Comparison of ENCODE assay signal across 1 cellular context in genomic region chr6:27144740-27145079, GRCh38.
A peak's percentile ranks its signal among the peaks of the same experiment; 100 is the strongest.
TF ChIP-seq lines count a peak whose summit lies in the region.

No MANE protein-coding gene starts in this region.

TF ChIP-seq in K562, 482 proteins besides CTCF, POLR2A, EP300 and RAD21 (continued from another document and continues in another):
- TF ChIP-seq RREB1 (CRISPR knock-in tag; IDR thresholded peaks at IDR 0.05): no peak
- TF ChIP-seq SREBF2 (CRISPR knock-in tag; IDR thresholded peaks at IDR 0.05): no peak
- no peak for TF ChIP-seq TOE1 (IDR thresholded peaks at IDR 0.05; ENCODE audit: borderline replicate concordance)
- TF ChIP-seq TOE1 (CRISPR knock-in tag; IDR thresholded peaks at IDR 0.05; ENCODE audit: borderline replicate concordance, low read depth): 0 out of 2 replicates have a peak, but pooled peaks have one; percentile 76
- no peak for TF ChIP-seq ZNF347 (CRISPR knock-in tag; IDR thresholded peaks at IDR 0.05; ENCODE audit: low read depth)
- 0 out of 2 replicates have a peak, but pooled peaks have one; percentile 49 for TF ChIP-seq PTBP1 (IDR thresholded peaks at IDR 0.05; ENCODE audit: low read depth, low read length)
- no peak for TF ChIP-seq ZNF24 (IDR thresholded peaks at IDR 0.05)
- TF ChIP-seq HMGXB4 (CRISPR knock-in tag; IDR thresholded peaks at IDR 0.05): no peak
- no peak for TF ChIP-seq BRD4 (IDR thresholded peaks at IDR 0.05)
- TF ChIP-seq NFATC3 (IDR thresholded peaks at IDR 0.05): no peak
- TF ChIP-seq SLC30A9 (CRISPR knock-in tag; IDR thresholded peaks at IDR 0.05): 0 out of 2 replicates have a peak, but pooled peaks have one; percentile 47
- TF ChIP-seq MYBL2 (IDR thresholded peaks at IDR 0.05; ENCODE audit: low read depth): no peak
- no peak for TF ChIP-seq MYBL2 (CRISPR knock-in tag; IDR thresholded peaks at IDR 0.05; ENCODE audit: borderline replicate concordance)
- no peak for TF ChIP-seq ILK (tag; IDR thresholded peaks at IDR 0.05; ENCODE audit: borderline replicate concordance, low read depth)
- TF ChIP-seq ZNF609 (CRISPR knock-in tag; IDR thresholded peaks at IDR 0.05; ENCODE audit: borderline replicate concordance): peak; percentile 39; the same call in 1 of the 2 replicates
- TF ChIP-seq ARHGAP35 (IDR thresholded peaks at IDR 0.05; ENCODE audit: partially characterized antibody): no peak
- TF ChIP-seq SAFB (IDR thresholded peaks at IDR 0.05; ENCODE audit: borderline replicate concordance, low read depth, low read length): no peak
- TF ChIP-seq ZNF263 (CRISPR knock-in tag; IDR thresholded peaks at IDR 0.05; ENCODE audit: borderline replicate concordance): no peak
- TF ChIP-seq, protein P1, sequence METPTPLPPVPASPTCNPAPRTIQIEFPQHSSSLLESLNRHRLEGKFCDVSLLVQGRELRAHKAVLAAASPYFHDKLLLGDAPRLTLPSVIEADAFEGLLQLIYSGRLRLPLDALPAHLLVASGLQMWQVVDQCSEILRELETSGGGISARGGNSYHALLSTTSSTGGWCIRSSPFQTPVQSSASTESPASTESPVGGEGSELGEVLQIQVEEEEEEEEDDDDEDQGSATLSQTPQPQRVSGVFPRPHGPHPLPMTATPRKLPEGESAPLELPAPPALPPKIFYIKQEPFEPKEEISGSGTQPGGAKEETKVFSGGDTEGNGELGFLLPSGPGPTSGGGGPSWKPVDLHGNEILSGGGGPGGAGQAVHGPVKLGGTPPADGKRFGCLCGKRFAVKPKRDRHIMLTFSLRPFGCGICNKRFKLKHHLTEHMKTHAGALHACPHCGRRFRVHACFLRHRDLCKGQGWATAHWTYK (CRISPR knock-in tag; IDR thresholded peaks at IDR 0.05): 0 out of 2 replicates have a peak, but pooled peaks have one; percentile 21
- TF ChIP-seq ZC3H4 (CRISPR knock-in tag; IDR thresholded peaks at IDR 0.05; ENCODE audit: borderline replicate concordance): no peak; the same call in 1 of the 2 replicates
- no peak for TF ChIP-seq ELF1 (tag; IDR thresholded peaks at IDR 0.05)
- peak; percentile 68 for TF ChIP-seq RBFOX2 (IDR thresholded peaks at IDR 0.05; ENCODE audit: low read depth, low read length)
- no peak for TF ChIP-seq MYNN (IDR thresholded peaks at IDR 0.05)
- no peak for TF ChIP-seq MYNN (CRISPR knock-in tag; IDR thresholded peaks at IDR 0.05)
- TF ChIP-seq L3MBTL2 (IDR thresholded peaks at IDR 0.05): no peak
- no peak for TF ChIP-seq ZSCAN29 (IDR thresholded peaks at IDR 0.05)
- TF ChIP-seq, protein P2, sequence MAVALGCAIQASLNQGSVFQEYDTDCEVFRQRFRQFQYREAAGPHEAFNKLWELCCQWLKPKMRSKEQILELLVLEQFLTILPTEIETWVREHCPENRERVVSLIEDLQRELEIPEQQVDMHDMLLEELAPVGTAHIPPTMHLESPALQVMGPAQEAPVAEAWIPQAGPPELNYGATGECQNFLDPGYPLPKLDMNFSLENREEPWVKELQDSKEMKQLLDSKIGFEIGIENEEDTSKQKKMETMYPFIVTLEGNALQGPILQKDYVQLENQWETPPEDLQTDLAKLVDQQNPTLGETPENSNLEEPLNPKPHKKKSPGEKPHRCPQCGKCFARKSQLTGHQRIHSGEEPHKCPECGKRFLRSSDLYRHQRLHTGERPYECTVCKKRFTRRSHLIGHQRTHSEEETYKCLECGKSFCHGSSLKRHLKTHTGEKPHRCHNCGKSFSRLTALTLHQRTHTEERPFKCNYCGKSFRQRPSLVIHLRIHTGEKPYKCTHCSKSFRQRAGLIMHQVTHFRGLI (CRISPR knock-in tag; IDR thresholded peaks at IDR 0.05): 0 out of 2 replicates have a peak, but pooled peaks have one; percentile 44
- TF ChIP-seq U2AF1 (optimal IDR thresholded peaks at IDR 0.05; ENCODE audit: low read depth, low read length): no peak
- TF ChIP-seq HINFP (tag; conservative IDR thresholded peaks at IDR 0.05; ENCODE audit: low read depth): no peak
- TF ChIP-seq, protein P3, sequence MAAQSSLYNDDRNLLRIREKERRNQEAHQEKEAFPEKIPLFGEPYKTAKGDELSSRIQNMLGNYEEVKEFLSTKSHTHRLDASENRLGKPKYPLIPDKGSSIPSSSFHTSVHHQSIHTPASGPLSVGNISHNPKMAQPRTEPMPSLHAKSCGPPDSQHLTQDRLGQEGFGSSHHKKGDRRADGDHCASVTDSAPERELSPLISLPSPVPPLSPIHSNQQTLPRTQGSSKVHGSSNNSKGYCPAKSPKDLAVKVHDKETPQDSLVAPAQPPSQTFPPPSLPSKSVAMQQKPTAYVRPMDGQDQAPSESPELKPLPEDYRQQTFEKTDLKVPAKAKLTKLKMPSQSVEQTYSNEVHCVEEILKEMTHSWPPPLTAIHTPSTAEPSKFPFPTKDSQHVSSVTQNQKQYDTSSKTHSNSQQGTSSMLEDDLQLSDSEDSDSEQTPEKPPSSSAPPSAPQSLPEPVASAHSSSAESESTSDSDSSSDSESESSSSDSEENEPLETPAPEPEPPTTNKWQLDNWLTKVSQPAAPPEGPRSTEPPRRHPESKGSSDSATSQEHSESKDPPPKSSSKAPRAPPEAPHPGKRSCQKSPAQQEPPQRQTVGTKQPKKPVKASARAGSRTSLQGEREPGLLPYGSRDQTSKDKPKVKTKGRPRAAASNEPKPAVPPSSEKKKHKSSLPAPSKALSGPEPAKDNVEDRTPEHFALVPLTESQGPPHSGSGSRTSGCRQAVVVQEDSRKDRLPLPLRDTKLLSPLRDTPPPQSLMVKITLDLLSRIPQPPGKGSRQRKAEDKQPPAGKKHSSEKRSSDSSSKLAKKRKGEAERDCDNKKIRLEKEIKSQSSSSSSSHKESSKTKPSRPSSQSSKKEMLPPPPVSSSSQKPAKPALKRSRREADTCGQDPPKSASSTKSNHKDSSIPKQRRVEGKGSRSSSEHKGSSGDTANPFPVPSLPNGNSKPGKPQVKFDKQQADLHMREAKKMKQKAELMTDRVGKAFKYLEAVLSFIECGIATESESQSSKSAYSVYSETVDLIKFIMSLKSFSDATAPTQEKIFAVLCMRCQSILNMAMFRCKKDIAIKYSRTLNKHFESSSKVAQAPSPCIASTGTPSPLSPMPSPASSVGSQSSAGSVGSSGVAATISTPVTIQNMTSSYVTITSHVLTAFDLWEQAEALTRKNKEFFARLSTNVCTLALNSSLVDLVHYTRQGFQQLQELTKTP (IDR thresholded peaks at IDR 0.05; ENCODE audit: low read depth in 1 of 2, partially characterized antibody in 2 of 2): no peak
- TF ChIP-seq ARID1B (IDR thresholded peaks at IDR 0.05): no peak
- TF ChIP-seq, protein P4, sequence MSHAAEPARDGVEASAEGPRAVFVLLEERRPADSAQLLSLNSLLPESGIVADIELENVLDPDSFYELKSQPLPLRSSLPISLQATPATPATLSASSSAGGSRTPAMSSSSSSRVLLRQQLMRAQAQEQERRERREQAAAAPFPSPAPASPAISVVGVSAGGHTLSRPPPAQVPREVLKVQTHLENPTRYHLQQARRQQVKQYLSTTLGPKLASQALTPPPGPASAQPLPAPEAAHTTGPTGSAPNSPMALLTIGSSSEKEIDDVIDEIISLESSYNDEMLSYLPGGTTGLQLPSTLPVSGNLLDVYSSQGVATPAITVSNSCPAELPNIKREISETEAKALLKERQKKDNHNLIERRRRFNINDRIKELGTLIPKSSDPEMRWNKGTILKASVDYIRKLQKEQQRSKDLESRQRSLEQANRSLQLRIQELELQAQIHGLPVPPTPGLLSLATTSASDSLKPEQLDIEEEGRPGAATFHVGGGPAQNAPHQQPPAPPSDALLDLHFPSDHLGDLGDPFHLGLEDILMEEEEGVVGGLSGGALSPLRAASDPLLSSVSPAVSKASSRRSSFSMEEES (CRISPR knock-in tag; IDR thresholded peaks at IDR 0.05): no peak
